ENCODE assay signal across 10 cellular contexts in the genomic region with DNA sequence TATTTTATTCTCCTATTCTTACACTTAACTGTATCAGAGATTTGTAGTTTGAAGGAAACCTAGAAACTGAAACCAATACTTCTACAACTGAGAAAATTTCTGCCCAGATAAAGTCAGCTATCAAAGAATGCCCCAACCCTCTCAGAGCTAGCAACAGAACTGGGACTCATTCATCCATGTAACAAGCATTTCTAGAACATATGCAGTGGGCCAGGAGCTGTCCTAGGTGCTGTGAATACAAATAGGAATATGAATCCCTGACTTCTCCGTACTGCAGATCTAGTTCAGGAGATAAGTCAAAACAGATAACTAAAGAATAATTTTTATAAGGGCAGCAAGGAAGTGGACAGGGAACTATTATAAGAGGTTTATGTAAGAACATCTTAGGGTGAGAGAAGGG.
"Had no signal": no experiment of that assay in that cellular context is flagged by ENCODE, and none has a peak within 500 bp of the region (broad histone marks: within the 10 kb centered on the region; RNA-seq: fewer than 3 reads in every experiment).

No MANE protein-coding gene starts in this region.

- H3K36me3 ChIP-seq: ascending aorta, cardiac muscle cell, upper lobe of right lung had no signal

- H3K27me3 ChIP-seq: ascending aorta, cardiac muscle cell, upper lobe of right lung had no signal

- H3K27ac ChIP-seq: ascending aorta, cardiac muscle cell, epithelial cell of prostate, upper lobe of right lung had no signal

- H3K9me3 ChIP-seq: ascending aorta, upper lobe of right lung had no signal

- DNase-seq: activated CD4-positive, alpha-beta T cell treated with anti-CD3 and anti-CD28 coated beads, Interleukin-2, amount 10 ng/mL, durations not matched to agents 24 days and 14 days; activated naive CD4-positive, alpha-beta T cell; effector memory CD4-positive, alpha-beta T cell; stimulated activated CD4-positive, alpha-beta T cell treated with anti-CD3 and anti-CD28 coated beads, Interleukin-4, amount 100 ng/mL, for 1 hour; upper lobe of right lung had no signal

- ATAC-seq: left lobe of liver, upper lobe of right lung had no signal

- FAIRE-seq: colon had no signal

- H3K4me3 ChIP-seq: ascending aorta, cardiac muscle cell, upper lobe of right lung had no signal

- H3K4me1 ChIP-seq: ascending aorta, upper lobe of right lung had no signal
